In genomic region chr16:65480276-65480675, GRCh38 we compare ENCODE assay signal across 21 cellular contexts.
"Had no signal": no experiment of that assay in that cellular context is flagged by ENCODE, and none has a peak within 500 bp of the region (broad histone marks: within the 10 kb centered on the region; RNA-seq: fewer than 3 reads in every experiment).

No MANE protein-coding gene starts in this region.

- H3K4me1 Mint-ChIP-seq: stimulated activated memory B cell treated with anti-CD40 and anti-IgM and Interleukin-4, amounts not matched to agents 10 μg/mL and 1 μg/mL and 100 μg/mL, for 72 hours; stimulated activated naive CD8-positive, alpha-beta T cell treated with anti-CD3 and anti-CD28 coated beads, Interleukin-15, amount 100 ng/mL, for 72 hours had no signal

- H3K4me3 ChIP-seq: breast epithelium, heart right ventricle, sigmoid colon had no signal

- H3K27me3 Mint-ChIP-seq: stimulated activated memory B cell treated with anti-CD40 and anti-IgM and Interleukin-4, amounts not matched to agents 10 μg/mL and 1 μg/mL and 100 μg/mL, for 72 hours; stimulated activated naive CD8-positive, alpha-beta T cell treated with anti-CD3 and anti-CD28 coated beads, Interleukin-15, amount 100 ng/mL, for 72 hours had no signal

- DNase-seq: activated CD4-positive, alpha-beta T cell treated with anti-CD3 and anti-CD28 coated beads for 4 hours; activated CD4-positive, alpha-beta T cell treated with anti-CD3 and anti-CD28 coated beads, Interleukin-2, amount 50 U/mL, for 4 hours; activated naive CD4-positive, alpha-beta T cell; activated T-cell treated with anti-CD3 and anti-CD28 coated beads for 4 hours; activated T-cell treated with anti-CD3 and anti-CD28 coated beads, Interleukin-2, amount 50 U/mL, for 72 hours; central memory CD4-positive, alpha-beta T cell; foreskin keratinocyte; heart right ventricle; left ventricle myocardium superior; sigmoid colon; small intestine; stimulated activated CD4-positive, alpha-beta T cell treated with anti-CD3 and anti-CD28 coated beads, Interleukin-4, amount 100 ng/mL, for 24 hours; stimulated activated naive CD8-positive, alpha-beta T cell treated with anti-CD3 and anti-CD28 coated beads, Interleukin-15, amount 100 ng/mL, for 72 hours; substantia nigra; T-helper 2 cell had no signal

- H3K36me3 ChIP-seq: breast epithelium, heart right ventricle, neutrophil, sigmoid colon had no signal

- H3K36me3 Mint-ChIP-seq: activated naive CD4-positive, alpha-beta T cell treated with anti-CD3 and anti-CD28 coated beads, Interleukin-2, amount 50 U/mL, for 72 hours; stimulated activated memory B cell treated with anti-CD40 and anti-IgM and Interleukin-4, amounts not matched to agents 10 μg/mL and 1 μg/mL and 100 μg/mL, for 72 hours had no signal

- H3K9me3 Mint-ChIP-seq: nephron had no signal

- H3K4me3 Mint-ChIP-seq: activated T-cell treated with anti-CD3 and anti-CD28 coated beads, Interleukin-2, amount 50 U/mL, for 72 hours; nephron; stimulated activated memory B cell treated with anti-CD40 and anti-IgM and Interleukin-4, amounts not matched to agents 10 μg/mL and 1 μg/mL and 100 μg/mL, for 72 hours; stimulated activated naive CD8-positive, alpha-beta T cell treated with anti-CD3 and anti-CD28 coated beads, Interleukin-15, amount 100 ng/mL, for 72 hours had no signal

- H3K27ac Mint-ChIP-seq: activated naive CD4-positive, alpha-beta T cell treated with anti-CD3 and anti-CD28 coated beads, Interleukin-2, amount 50 U/mL, for 72 hours; activated T-cell treated with anti-CD3 and anti-CD28 coated beads, Interleukin-2, amount 50 U/mL, for 72 hours; stimulated activated memory B cell treated with anti-CD40 and anti-IgM and Interleukin-4, amounts not matched to agents 10 μg/mL and 1 μg/mL and 100 μg/mL, for 72 hours; stimulated activated naive CD8-positive, alpha-beta T cell treated with anti-CD3 and anti-CD28 coated beads, Interleukin-15, amount 100 ng/mL, for 72 hours had no signal

- H3K4me1 ChIP-seq: breast epithelium, foreskin keratinocyte, heart right ventricle, sigmoid colon had no signal

- H3K27me3 ChIP-seq: breast epithelium, heart right ventricle, neutrophil, sigmoid colon had no signal

- H3K27ac ChIP-seq: breast epithelium, foreskin keratinocyte, heart right ventricle, neutrophil, sigmoid colon had no signal

- ATAC-seq: activated naive CD4-positive, alpha-beta T cell treated with anti-CD3 and anti-CD28 coated beads, Interleukin-2, amount 50 U/mL, for 72 hours; activated T-cell treated with anti-CD3 and anti-CD28 coated beads, Interleukin-2, amount 50 U/mL, for 72 hours; esophagus mucosa; foreskin keratinocyte; heart right ventricle; left ventricle myocardium superior; stimulated activated memory B cell treated with anti-CD40 and anti-IgM and Interleukin-4, amounts not matched to agents 10 μg/mL and 1 μg/mL and 100 μg/mL, for 72 hours; stimulated activated naive CD8-positive, alpha-beta T cell treated with anti-CD3 and anti-CD28 coated beads, Interleukin-15, amount 100 ng/mL, for 72 hours had no signal

- H3K9me3 ChIP-seq: breast epithelium, heart right ventricle, neutrophil had no signal
